In the genomic region with DNA sequence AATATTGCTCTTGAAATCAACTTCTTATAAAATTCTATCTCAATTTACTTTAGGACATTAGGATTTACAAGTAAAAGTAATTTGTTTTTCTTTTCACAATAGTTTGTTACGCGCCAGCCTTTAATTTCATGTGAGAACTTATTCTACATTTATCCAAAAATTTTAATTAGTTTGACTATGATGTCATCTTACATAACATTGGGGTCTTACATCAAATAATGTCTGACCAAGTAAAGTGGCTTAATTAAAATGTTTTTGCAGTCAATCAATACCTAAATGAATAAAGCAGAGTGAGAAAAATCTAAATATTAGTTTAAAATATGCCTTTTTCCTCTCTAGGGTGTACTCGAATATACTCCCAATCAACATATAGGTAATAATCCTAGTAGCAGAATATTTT, we compare ENCODE assay signal across 24 cellular contexts.
DNase-seq lines count a peak whose midpoint lies in the region; FAIRE-seq and TF ChIP-seq lines count a peak whose summit lies in the region.
"Had no signal": no experiment of that assay in that cellular context is flagged by ENCODE, and none has a peak within 500 bp of the region (broad histone marks: within the 10 kb centered on the region; RNA-seq: fewer than 3 reads in every experiment).

No MANE protein-coding gene starts in this region.

- H3K9ac ChIP-seq in OCI-LY1 (ENCODE audit: low read length) = no peak overlapping the region
- H3K9ac ChIP-seq: BLaER1 had no signal

- H3K4me3 ChIP-seq in HEK293 (ENCODE audit: low read depth, low read length) (no peak overlapping the region), OCI-LY1 (ENCODE audit: low read depth, low read length, poor library complexity, severe bottlenecking) (no peak overlapping the region), small intestine (ENCODE audit: low read depth in 1 of 2, low read length in 2 of 2) (no peak overlapping the region)
- H3K4me3 ChIP-seq: BLaER1, GM12878 had no signal

- no peaks in the 10 kb centered on the region for H4K20me1 ChIP-seq in OCI-LY1 (ENCODE audit: insufficient read depth, low read length)
- H4K20me1 ChIP-seq: BLaER1 had no signal

- H3F3A ChIP-seq in OCI-LY1 (ENCODE audit: insufficient read depth, low read length) = no peaks in the 10 kb centered on the region

- H3K9me2 ChIP-seq in OCI-LY1 (ENCODE audit: low read depth, low read length) = no peaks in the 10 kb centered on the region

- CTCF ChIA-PET in HEK293 (lab: Yijun Ruan, JAX) = no interaction called here

- H3K27me3 ChIP-seq in OCI-LY1 (ENCODE audit: insufficient read depth, low read length) (no peaks in the 10 kb centered on the region), small intestine (ENCODE audit: control insufficient read depth in 2 of 2, insufficient read depth in 2 of 2, low read length in 2 of 2) (no peaks in the 10 kb centered on the region)
- H3K27me3 ChIP-seq: BE2C, BLaER1 had no signal

- DNase-seq in small intestine (no peak), NCI-H1048 (lab: John Stamatoyannopoulos, UW) (no peak), ureter (ENCODE audit: low spot score) (no peak)
- DNase-seq: 8988T; ACHN; BE2C; C1 segment of cervical spinal cord; CD4-positive, alpha-beta memory T cell; CD4-positive, CD25-positive, alpha-beta regulatory T cell; CD8-positive, alpha-beta memory T cell; COR-L47; DMS 273 treated with DMSO at 0.1 percent for 48 hours; DMS153; DMS53; DMS79; DND-41; EL; GDM1 had no signal

- H3K4me1 ChIP-seq in HEK293 (ENCODE audit: control insufficient read depth, insufficient read depth, low read length) (no peaks in the 10 kb centered on the region), OCI-LY1 (ENCODE audit: insufficient read depth, low read length, severe bottlenecking) (peaks cover 26% of the 10 kb centered on the region), small intestine (ENCODE audit: control insufficient read depth in 2 of 2, insufficient read depth in 1 of 2, low read depth in 1 of 2, low read length in 1 of 2) (no peaks in the 10 kb centered on the region)
- H3K4me1 ChIP-seq: BE2C, BLaER1 had no signal

- H2AFZ ChIP-seq in OCI-LY1 (ENCODE audit: low read length) = no peak overlapping the region

- H3K9me3 ChIP-seq in HEK293 (ENCODE audit: control insufficient read depth, insufficient read depth, low read depth, low read length) (no peaks in the 10 kb centered on the region), OCI-LY1 (ENCODE audit: low read length) (peaks cover 3% of the 10 kb centered on the region; the same call in 1 of the 2 replicates), small intestine (ENCODE audit: control insufficient read depth, low read depth) (no peaks in the 10 kb centered on the region)
- H3K9me3 ChIP-seq: BE2C, BLaER1 had no signal

- H3K79me2 ChIP-seq in OCI-LY1 (ENCODE audit: insufficient read depth, low read length) = no peaks in the 10 kb centered on the region

- TF ChIP-seq CTCF in HEK293 (tag by site-specific recombination; IDR thresholded peaks at IDR 0.05) (no peak), OCI-LY1 (IDR thresholded peaks at IDR 0.05; ENCODE audit: low read length) (no peak)

- peak; percentile 61 for FAIRE-seq in small intestine (lab: Jason Lieb, UNC)
- FAIRE-seq: GM12878, GM12892, GM18507 had no signal

- H3K4me2 ChIP-seq in OCI-LY1 (ENCODE audit: low read length) = no peak overlapping the region
- H3K4me2 ChIP-seq: BLaER1 had no signal

- H3K36me3 ChIP-seq in HEK293 (ENCODE audit: control insufficient read depth in 2 of 2, insufficient read depth in 1 of 2, low read length in 2 of 2) (no peaks in the 10 kb centered on the region), OCI-LY1 (ENCODE audit: insufficient read depth, low read length) (no peaks in the 10 kb centered on the region), small intestine (ENCODE audit: control insufficient read depth in 2 of 2, insufficient read depth in 2 of 2, low read length in 2 of 2) (no peaks in the 10 kb centered on the region)
- H3K36me3 ChIP-seq: BE2C, BLaER1 had no signal

- H3K27ac ChIP-seq in HEK293 (ENCODE audit: extremely low read depth, low read depth, low read length) = no peak overlapping the region
- peak overlapping the region; percentile 73 for H3K27ac ChIP-seq in OCI-LY1 (ENCODE audit: low read depth, low read length, poor library complexity, severe bottlenecking)
- no peak overlapping the region for H3K27ac ChIP-seq in small intestine (ENCODE audit: low read depth in 1 of 2, low read length in 1 of 2)
- H3K27ac ChIP-seq: BLaER1 had no signal

- WGBS in small intestine, 3 donors = 94 to 95% (median 94%) methylated on average over 3 of the region's 3 CpGs

- POLR2A ChIA-PET in HEK293 (lab: Yijun Ruan, JAX) = no interaction called here

TF ChIP-seq in HEK293, 187 proteins besides CTCF, POLR2A, EP300 and RAD21:
- TF ChIP-seq, protein P1, sequence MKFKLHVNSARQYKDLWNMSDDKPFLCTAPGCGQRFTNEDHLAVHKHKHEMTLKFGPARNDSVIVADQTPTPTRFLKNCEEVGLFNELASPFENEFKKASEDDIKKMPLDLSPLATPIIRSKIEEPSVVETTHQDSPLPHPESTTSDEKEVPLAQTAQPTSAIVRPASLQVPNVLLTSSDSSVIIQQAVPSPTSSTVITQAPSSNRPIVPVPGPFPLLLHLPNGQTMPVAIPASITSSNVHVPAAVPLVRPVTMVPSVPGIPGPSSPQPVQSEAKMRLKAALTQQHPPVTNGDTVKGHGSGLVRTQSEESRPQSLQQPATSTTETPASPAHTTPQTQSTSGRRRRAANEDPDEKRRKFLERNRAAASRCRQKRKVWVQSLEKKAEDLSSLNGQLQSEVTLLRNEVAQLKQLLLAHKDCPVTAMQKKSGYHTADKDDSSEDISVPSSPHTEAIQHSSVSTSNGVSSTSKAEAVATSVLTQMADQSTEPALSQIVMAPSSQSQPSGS (tag by site-specific recombination; IDR thresholded peaks at IDR 0.05; ENCODE audit: low read depth) = 0 out of 2 replicates have a peak, but pooled peaks have one; percentile 6
- TF ChIP-seq, protein P2, sequence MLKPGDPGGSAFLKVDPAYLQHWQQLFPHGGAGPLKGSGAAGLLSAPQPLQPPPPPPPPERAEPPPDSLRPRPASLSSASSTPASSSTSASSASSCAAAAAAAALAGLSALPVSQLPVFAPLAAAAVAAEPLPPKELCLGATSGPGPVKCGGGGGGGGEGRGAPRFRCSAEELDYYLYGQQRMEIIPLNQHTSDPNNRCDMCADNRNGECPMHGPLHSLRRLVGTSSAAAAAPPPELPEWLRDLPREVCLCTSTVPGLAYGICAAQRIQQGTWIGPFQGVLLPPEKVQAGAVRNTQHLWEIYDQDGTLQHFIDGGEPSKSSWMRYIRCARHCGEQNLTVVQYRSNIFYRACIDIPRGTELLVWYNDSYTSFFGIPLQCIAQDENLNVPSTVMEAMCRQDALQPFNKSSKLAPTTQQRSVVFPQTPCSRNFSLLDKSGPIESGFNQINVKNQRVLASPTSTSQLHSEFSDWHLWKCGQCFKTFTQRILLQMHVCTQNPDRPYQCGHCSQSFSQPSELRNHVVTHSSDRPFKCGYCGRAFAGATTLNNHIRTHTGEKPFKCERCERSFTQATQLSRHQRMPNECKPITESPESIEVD (tag by site-specific recombination; IDR thresholded peaks at IDR 0.05) = no peak
TF ChIP-seq in HEK293: peak in this region for 1.
